1 cellular context compared by ENCODE assay signal in the genomic region with DNA sequence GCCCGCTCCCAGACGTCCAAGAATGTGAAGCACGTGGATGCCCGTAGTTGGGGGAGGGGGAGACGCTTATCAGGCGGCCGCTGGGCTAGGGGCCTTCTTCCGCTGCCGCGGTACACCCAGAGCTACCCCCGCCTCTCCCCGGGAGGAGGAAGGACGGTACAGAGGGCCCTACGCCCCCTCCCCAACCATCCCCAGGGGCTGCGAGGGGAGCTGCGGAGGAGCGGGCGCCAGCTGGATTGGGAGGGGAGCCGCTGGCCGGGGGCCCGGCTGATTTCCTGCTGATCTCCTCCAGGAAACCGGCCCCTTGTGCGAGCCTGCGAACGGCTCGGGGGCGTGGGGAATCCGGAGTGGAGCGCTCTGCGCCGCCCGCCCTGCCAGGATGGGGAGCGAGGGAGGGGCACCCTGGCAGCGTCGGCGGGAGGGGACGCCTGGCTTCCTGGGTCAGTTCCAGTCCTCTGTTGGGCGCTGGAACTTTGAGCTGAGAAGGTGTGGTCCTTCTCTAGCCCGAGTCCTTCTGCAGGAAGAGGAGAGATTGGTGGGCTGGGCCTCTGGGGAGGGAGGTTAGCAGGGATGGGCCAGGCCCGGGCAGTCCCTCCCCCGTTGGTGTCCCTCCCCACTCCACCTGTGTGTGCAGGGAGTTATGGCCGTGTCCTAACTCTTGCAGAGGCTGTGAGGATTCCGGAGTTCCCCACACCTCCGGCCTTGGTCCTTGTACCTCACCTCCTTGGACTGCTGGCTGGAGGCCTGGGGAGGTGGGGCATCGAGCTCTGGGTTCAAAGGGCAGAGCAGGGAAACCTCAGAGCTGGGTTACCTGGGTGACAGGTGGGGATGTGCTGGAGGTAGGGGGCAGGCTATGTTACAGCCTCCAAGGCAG.
TF ChIP-seq lines count a peak whose summit lies in the region.

No MANE protein-coding gene starts in this region.

TF ChIP-seq in HEK293, 187 proteins besides CTCF, POLR2A, EP300 and RAD21 (continued from another document):
- TF ChIP-seq, protein P1, sequence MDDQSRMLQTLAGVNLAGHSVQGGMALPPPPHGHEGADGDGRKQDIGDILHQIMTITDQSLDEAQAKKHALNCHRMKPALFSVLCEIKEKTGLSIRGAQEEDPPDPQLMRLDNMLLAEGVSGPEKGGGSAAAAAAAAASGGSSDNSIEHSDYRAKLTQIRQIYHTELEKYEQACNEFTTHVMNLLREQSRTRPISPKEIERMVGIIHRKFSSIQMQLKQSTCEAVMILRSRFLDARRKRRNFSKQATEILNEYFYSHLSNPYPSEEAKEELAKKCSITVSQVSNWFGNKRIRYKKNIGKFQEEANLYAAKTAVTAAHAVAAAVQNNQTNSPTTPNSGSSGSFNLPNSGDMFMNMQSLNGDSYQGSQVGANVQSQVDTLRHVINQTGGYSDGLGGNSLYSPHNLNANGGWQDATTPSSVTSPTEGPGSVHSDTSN (CRISPR knock-in tag; IDR thresholded peaks at IDR 0.05): no peak
- TF ChIP-seq, protein P2, sequence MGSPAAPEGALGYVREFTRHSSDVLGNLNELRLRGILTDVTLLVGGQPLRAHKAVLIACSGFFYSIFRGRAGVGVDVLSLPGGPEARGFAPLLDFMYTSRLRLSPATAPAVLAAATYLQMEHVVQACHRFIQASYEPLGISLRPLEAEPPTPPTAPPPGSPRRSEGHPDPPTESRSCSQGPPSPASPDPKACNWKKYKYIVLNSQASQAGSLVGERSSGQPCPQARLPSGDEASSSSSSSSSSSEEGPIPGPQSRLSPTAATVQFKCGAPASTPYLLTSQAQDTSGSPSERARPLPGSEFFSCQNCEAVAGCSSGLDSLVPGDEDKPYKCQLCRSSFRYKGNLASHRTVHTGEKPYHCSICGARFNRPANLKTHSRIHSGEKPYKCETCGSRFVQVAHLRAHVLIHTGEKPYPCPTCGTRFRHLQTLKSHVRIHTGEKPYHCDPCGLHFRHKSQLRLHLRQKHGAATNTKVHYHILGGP (tag by site-specific recombination; IDR thresholded peaks at IDR 0.05): no peak
- no peak for TF ChIP-seq ZNF549 (tag by site-specific recombination; IDR thresholded peaks at IDR 0.05)
- 0 out of 2 replicates have a peak, but pooled peaks have one; percentile 71 for TF ChIP-seq KLF16 (tag by site-specific recombination; IDR thresholded peaks at IDR 0.05)
- TF ChIP-seq, protein P3, sequence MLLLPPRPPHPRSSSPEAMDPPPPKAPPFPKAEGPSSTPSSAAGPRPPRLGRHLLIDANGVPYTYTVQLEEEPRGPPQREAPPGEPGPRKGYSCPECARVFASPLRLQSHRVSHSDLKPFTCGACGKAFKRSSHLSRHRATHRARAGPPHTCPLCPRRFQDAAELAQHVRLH (tag by site-specific recombination; IDR thresholded peaks at IDR 0.05): no peak
- no peak for TF ChIP-seq ZNF202 (tag by site-specific recombination; IDR thresholded peaks at IDR 0.05; ENCODE audit: borderline replicate concordance)
- no peak for TF ChIP-seq ZNF132 (tag by site-specific recombination; IDR thresholded peaks at IDR 0.05; ENCODE audit: borderline replicate concordance)
- peak; percentile 50; the same call in 1 of the 2 replicates for TF ChIP-seq ZNF501 (tag by site-specific recombination; IDR thresholded peaks at IDR 0.05)
- TF ChIP-seq, protein P4, sequence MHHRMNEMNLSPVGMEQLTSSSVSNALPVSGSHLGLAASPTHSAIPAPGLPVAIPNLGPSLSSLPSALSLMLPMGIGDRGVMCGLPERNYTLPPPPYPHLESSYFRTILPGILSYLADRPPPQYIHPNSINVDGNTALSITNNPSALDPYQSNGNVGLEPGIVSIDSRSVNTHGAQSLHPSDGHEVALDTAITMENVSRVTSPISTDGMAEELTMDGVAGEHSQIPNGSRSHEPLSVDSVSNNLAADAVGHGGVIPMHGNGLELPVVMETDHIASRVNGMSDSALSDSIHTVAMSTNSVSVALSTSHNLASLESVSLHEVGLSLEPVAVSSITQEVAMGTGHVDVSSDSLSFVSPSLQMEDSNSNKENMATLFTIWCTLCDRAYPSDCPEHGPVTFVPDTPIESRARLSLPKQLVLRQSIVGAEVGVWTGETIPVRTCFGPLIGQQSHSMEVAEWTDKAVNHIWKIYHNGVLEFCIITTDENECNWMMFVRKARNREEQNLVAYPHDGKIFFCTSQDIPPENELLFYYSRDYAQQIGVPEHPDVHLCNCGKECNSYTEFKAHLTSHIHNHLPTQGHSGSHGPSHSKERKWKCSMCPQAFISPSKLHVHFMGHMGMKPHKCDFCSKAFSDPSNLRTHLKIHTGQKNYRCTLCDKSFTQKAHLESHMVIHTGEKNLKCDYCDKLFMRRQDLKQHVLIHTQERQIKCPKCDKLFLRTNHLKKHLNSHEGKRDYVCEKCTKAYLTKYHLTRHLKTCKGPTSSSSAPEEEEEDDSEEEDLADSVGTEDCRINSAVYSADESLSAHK (tag by site-specific recombination; IDR thresholded peaks at IDR 0.05): no peak; the same call in 1 of the 2 replicates
- TF ChIP-seq, protein P5, sequence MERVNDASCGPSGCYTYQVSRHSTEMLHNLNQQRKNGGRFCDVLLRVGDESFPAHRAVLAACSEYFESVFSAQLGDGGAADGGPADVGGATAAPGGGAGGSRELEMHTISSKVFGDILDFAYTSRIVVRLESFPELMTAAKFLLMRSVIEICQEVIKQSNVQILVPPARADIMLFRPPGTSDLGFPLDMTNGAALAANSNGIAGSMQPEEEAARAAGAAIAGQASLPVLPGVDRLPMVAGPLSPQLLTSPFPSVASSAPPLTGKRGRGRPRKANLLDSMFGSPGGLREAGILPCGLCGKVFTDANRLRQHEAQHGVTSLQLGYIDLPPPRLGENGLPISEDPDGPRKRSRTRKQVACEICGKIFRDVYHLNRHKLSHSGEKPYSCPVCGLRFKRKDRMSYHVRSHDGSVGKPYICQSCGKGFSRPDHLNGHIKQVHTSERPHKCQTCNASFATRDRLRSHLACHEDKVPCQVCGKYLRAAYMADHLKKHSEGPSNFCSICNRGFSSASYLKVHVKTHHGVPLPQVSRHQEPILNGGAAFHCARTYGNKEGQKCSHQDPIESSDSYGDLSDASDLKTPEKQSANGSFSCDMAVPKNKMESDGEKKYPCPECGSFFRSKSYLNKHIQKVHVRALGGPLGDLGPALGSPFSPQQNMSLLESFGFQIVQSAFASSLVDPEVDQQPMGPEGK (tag by site-specific recombination; IDR thresholded peaks at IDR 0.05): peak; percentile 90
- TF ChIP-seq ZNF175 (tag by site-specific recombination; IDR thresholded peaks at IDR 0.05): no peak
- TF ChIP-seq, protein P6, sequence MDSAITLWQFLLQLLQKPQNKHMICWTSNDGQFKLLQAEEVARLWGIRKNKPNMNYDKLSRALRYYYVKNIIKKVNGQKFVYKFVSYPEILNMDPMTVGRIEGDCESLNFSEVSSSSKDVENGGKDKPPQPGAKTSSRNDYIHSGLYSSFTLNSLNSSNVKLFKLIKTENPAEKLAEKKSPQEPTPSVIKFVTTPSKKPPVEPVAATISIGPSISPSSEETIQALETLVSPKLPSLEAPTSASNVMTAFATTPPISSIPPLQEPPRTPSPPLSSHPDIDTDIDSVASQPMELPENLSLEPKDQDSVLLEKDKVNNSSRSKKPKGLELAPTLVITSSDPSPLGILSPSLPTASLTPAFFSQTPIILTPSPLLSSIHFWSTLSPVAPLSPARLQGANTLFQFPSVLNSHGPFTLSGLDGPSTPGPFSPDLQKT (IDR thresholded peaks at IDR 0.05; ENCODE audit: borderline replicate concordance, low read depth, low read length): no peak
- no peak for TF ChIP-seq GLI2 (tag by site-specific recombination; IDR thresholded peaks at IDR 0.05; ENCODE audit: borderline replicate concordance, low read depth)
- no peak for TF ChIP-seq TRIM28 (IDR thresholded peaks at IDR 0.05; ENCODE audit: borderline replicate concordance, low read length)
- no peak for TF ChIP-seq MZF1 (tag by site-specific recombination; IDR thresholded peaks at IDR 0.05; ENCODE audit: borderline replicate concordance)
- peak; percentile 55 for TF ChIP-seq GLIS2 (tag by site-specific recombination; IDR thresholded peaks at IDR 0.05)
- no peak for TF ChIP-seq SCRT1 (tag by site-specific recombination; IDR thresholded peaks at IDR 0.05; ENCODE audit: borderline replicate concordance)
- no peak for TF ChIP-seq ZNF324 (tag by site-specific recombination; IDR thresholded peaks at IDR 0.05)
- TF ChIP-seq, protein P7, sequence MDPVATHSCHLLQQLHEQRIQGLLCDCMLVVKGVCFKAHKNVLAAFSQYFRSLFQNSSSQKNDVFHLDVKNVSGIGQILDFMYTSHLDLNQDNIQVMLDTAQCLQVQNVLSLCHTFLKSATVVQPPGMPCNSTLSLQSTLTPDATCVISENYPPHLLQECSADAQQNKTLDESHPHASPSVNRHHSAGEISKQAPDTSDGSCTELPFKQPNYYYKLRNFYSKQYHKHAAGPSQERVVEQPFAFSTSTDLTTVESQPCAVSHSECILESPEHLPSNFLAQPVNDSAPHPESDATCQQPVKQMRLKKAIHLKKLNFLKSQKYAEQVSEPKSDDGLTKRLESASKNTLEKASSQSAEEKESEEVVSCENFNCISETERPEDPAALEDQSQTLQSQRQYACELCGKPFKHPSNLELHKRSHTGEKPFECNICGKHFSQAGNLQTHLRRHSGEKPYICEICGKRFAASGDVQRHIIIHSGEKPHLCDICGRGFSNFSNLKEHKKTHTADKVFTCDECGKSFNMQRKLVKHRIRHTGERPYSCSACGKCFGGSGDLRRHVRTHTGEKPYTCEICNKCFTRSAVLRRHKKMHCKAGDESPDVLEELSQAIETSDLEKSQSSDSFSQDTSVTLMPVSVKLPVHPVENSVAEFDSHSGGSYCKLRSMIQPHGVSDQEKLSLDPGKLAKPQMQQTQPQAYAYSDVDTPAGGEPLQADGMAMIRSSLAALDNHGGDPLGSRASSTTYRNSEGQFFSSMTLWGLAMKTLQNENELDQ (tag by site-specific recombination; IDR thresholded peaks at IDR 0.05; ENCODE audit: low read depth): no peak
- TF ChIP-seq ZNF121 (tag by site-specific recombination; IDR thresholded peaks at IDR 0.05): no peak
- TF ChIP-seq KLF9 (tag by site-specific recombination; IDR thresholded peaks at IDR 0.05; ENCODE audit: low read depth): peak; percentile 63; the same call in 1 of the 2 replicates
- no peak for TF ChIP-seq ZNF138 (tag by site-specific recombination; IDR thresholded peaks at IDR 0.05; ENCODE audit: borderline replicate concordance)
- TF ChIP-seq ZNF777 (tag by site-specific recombination; IDR thresholded peaks at IDR 0.05; ENCODE audit: borderline replicate concordance): no peak
